ENCODE assay signal across 8 cellular contexts in genomic region chr1:1919304-1920056, GRCh38. TPM values are rescaled to one million over a fixed set of nuclear protein-coding genes. Genes with fewer than 3 reads are reported as not detected.
A peak's percentile ranks its signal among the peaks of the same experiment; 100 is the strongest.
DNase-seq lines count a peak whose midpoint lies in the region; ATAC-seq and TF ChIP-seq lines count a peak whose summit lies in the region.

No MANE protein-coding gene starts in this region.

- H3K27me3 ChIP-seq in ovary: no peaks in the 10 kb centered on the region
- H3K27me3 ChIP-seq in thyroid gland: no peaks in the 10 kb centered on the region

- H3K27ac ChIP-seq in ovary: peak overlapping the region in 1 of 2 donors; percentile 57
- peak overlapping the region in 1 of 3 donors; percentile 63 for H3K27ac ChIP-seq in thyroid gland

- no peak for TF ChIP-seq CTCF in NB4 (IDR thresholded peaks at IDR 0.05; ENCODE audit: low read depth, low read length)
- TF ChIP-seq CTCF in ovary (IDR thresholded peaks at IDR 0.05): no peak
- no peak for TF ChIP-seq CTCF in thyroid gland (IDR thresholded peaks at IDR 0.05)

- peak; percentile 95 for DNase-seq in NB4 (ENCODE audit: low read depth)
- peak; percentile 98 to 100 for DNase-seq in activated naive CD4-positive, alpha-beta T cell treated with anti-CD3 and anti-CD28 coated beads, Interleukin-2, amount 50 U/mL, for 72 hours (ENCODE audit: low spot score in 2 of 2)
- DNase-seq in Right ventricle myocardium inferior (ENCODE audit: missing footprints): peak; percentile 99
- DNase-seq in ovary: peak; percentile 98 to 100 (median 100)
- DNase-seq in thyroid gland: peak; percentile 98

- no peak overlapping the region for H3K27ac Mint-ChIP-seq in activated naive CD4-positive, alpha-beta T cell treated with anti-CD3 and anti-CD28 coated beads, Interleukin-2, amount 50 U/mL, for 72 hours

- WGBS in ovary, 3 donors: 11 to 13% (median 11%) methylated on average over 48 to 62 of the region's 62 CpGs
- 0 to 4% methylated on average over 3 to 23 of the region's 62 CpGs for WGBS in thyroid gland, 2 donors

- H3K36me3 ChIP-seq in ovary (no peaks in the 10 kb centered on the region), thyroid gland (no peaks in the 10 kb centered on the region)

- H3K4me3 ChIP-seq in GM08714 (ENCODE audit: low read length) (peak overlapping the region; percentile 60; the same call in 1 of the 2 replicates), NB4 (ENCODE audit: low read depth, low read length) (no peak overlapping the region), ovary (peak overlapping the region; percentile 44), thyroid gland (replicated peaks in 1 of 3) (peak overlapping the region in 1 of 3 donors; percentile 50)

- H3K36me3 Mint-ChIP-seq in activated naive CD4-positive, alpha-beta T cell treated with anti-CD3 and anti-CD28 coated beads, Interleukin-2, amount 50 U/mL, for 72 hours: no peaks in the 10 kb centered on the region

- intact Hi-C loops in Right ventricle myocardium inferior (cut with DNase I): no loop called here
- intact Hi-C loops in ovary (cut with DNase I): no loop called here
- intact Hi-C loops in thyroid gland (cut with DNase I): no loop called here

- no peaks in the 10 kb centered on the region for H3K9me3 Mint-ChIP-seq in activated naive CD4-positive, alpha-beta T cell treated with anti-CD3 and anti-CD28 coated beads, Interleukin-2, amount 50 U/mL, for 72 hours

- TF ChIP-seq POLR2A in NB4 (IDR thresholded peaks at IDR 0.05; ENCODE audit: extremely low read depth, insufficient read length) (no peak), ovary (IDR thresholded peaks at IDR 0.05) (no peak), thyroid gland (IDR thresholded peaks at IDR 0.05) (no peak)

- no peaks in the 10 kb centered on the region for H3K9me3 ChIP-seq in ovary
- H3K9me3 ChIP-seq in thyroid gland: no peaks in the 10 kb centered on the region

- ATAC-seq in HG02571 (IDR thresholded peaks at IDR 0.05; ENCODE audit: unreplicated experiment) (peak; percentile 63), SK-N-SH treated with all-trans-retinoic acid at 6 μM for 48 hours (peak; percentile 88), Right ventricle myocardium inferior (peak; percentile 94)
- peak; percentile 86 to 92 for ATAC-seq in activated naive CD4-positive, alpha-beta T cell treated with anti-CD3 and anti-CD28 coated beads, Interleukin-2, amount 50 U/mL, for 72 hours

- H3K4me1 ChIP-seq in ovary (ENCODE audit: insufficient read depth) (peaks cover 6% of the 10 kb centered on the region), thyroid gland (peaks cover 7 to 18% of the 10 kb centered on the region in 2 donors)

- TF ChIP-seq EP300 in ovary (IDR thresholded peaks at IDR 0.05): no peak

TF ChIP-seq in SK-N-SH treated with all-trans-retinoic acid at 6 μM for 48 hours, 23 proteins besides CTCF, POLR2A, EP300 and RAD21:
- TF ChIP-seq ARNTL (CRISPR knock-in tag; IDR thresholded peaks at IDR 0.05; ENCODE audit: borderline replicate concordance, low read depth) (no peak), OSR1 (CRISPR knock-in tag; IDR thresholded peaks at IDR 0.05) (no peak), ZFP30 (CRISPR knock-in tag; IDR thresholded peaks at IDR 0.05) (no peak), ISL1 (CRISPR knock-in tag; IDR thresholded peaks at IDR 0.05) (no peak), ZFP3 (CRISPR knock-in tag; IDR thresholded peaks at IDR 0.05) (no peak), TOX (CRISPR knock-in tag; IDR thresholded peaks at IDR 0.05; ENCODE audit: borderline replicate concordance) (no peak), SNAI2 (CRISPR knock-in tag; IDR thresholded peaks at IDR 0.05) (no peak), TSHZ2 (CRISPR knock-in tag; IDR thresholded peaks at IDR 0.05) (no peak), PPARA (CRISPR knock-in tag; IDR thresholded peaks at IDR 0.05; ENCODE audit: borderline replicate concordance) (no peak), ESRRG (CRISPR knock-in tag; IDR thresholded peaks at IDR 0.05) (no peak), POU6F1 (CRISPR knock-in tag; IDR thresholded peaks at IDR 0.05; ENCODE audit: borderline replicate concordance, low read depth) (no peak)

RNA-seq across cellular contexts. Expression of gene TMEM52, which starts 0.4 kb away (rescaled TPM):
- total RNA-seq in activated naive CD4-positive, alpha-beta T cell treated with anti-CD3 and anti-CD28 coated beads, Interleukin-2, amount 50 U/mL, for 72 hours: 1 to 10 TPM in 1 of 2 donors, under 1 TPM in 1; 0.64 to 1.5 TPM
- total RNA-seq in Right ventricle myocardium inferior (1.2 TPM), ovary (1 to 10 TPM; 1.6 to 3.3 (median 2.3) TPM), thyroid gland (not detected)
- 1 to 10 TPM in 1 of 2 donors, under 1 TPM in 1; 0.42 to 1.4 TPM for polyA plus RNA-seq in ovary

RNA-seq across cellular contexts. Expression of gene CALML6, which starts 4.4 kb away (rescaled TPM):
- 1 to 10 TPM; 1.4 to 2.6 TPM for total RNA-seq in activated naive CD4-positive, alpha-beta T cell treated with anti-CD3 and anti-CD28 coated beads, Interleukin-2, amount 50 U/mL, for 72 hours
- total RNA-seq in Right ventricle myocardium inferior (not detected), ovary (under 1 TPM in 6 of 7 donors, not detected in 1; 0.10 to 0.43 (median 0.14) TPM), thyroid gland (under 1 TPM in 1 of 4 donors, not detected in 3; 0.13 TPM)
- under 1 TPM in 1 of 2 donors, not detected in 1; 0.04 TPM for polyA plus RNA-seq in ovary

RNA-seq across cellular contexts. Expression of gene GNB1, which starts 28.6 kb away (rescaled TPM):
- total RNA-seq in activated naive CD4-positive, alpha-beta T cell treated with anti-CD3 and anti-CD28 coated beads, Interleukin-2, amount 50 U/mL, for 72 hours: 100 to 1,000 TPM; 267 to 358 TPM
- total RNA-seq in Right ventricle myocardium inferior (182 TPM), ovary (100 to 1,000 TPM in 6 of 7 donors, 10 to 100 TPM in 1; 92.9 to 314 (median 255) TPM), thyroid gland (100 to 1,000 TPM; 154 to 200 (median 174) TPM)
- polyA plus RNA-seq in ovary: 100 to 1,000 TPM; 137 to 262 TPM
